ENCODE assay signal across 8 cellular contexts in genomic region chr19:39389621-39390414, GRCh38. TPM values are rescaled to one million over a fixed set of nuclear protein-coding genes. Genes with fewer than 3 reads are reported as not detected.
DNase-seq lines count a peak whose midpoint lies in the region; ATAC-seq and TF ChIP-seq lines count a peak whose summit lies in the region.

No MANE protein-coding gene starts in this region.

- peaks cover 14% of the 10 kb centered on the region in 2 experiments for H3K4me1 ChIP-seq in HCT116 (ENCODE audit: control insufficient read depth in 1 of 2, insufficient read depth in 2 of 2, low read length in 2 of 2)
- peaks cover 16% of the 10 kb centered on the region for H3K4me1 ChIP-seq in skeletal muscle satellite cell (ENCODE audit: control insufficient read depth, insufficient read depth, low read length)

- H3K36me3 ChIP-seq in HCT116 (ENCODE audit: control insufficient read depth in 1 of 2, insufficient read depth in 2 of 2, low read length in 2 of 2) (peaks cover 30 to 39% of the 10 kb centered on the region in 2 experiments; a peak in 3 of 4 replicates), skeletal muscle satellite cell (ENCODE audit: insufficient read depth, low read length) (peaks cover 52% of the 10 kb centered on the region)

- intact Hi-C loops in HCT116 (cut with micrococcal nuclease) (loop anchor here (2.0 to 5.0 kb wide), 2 partner anchors 41 to 178 kb away; no protein-coding TSS in a partner anchor), posterior vena cava (cut with DNase I) (no loop called here)

- H3K9ac ChIP-seq in HCT116 (ENCODE audit: low read length) (peak overlapping the region; percentile 90), skeletal muscle satellite cell (ENCODE audit: low read depth, low read length) (peak overlapping the region; percentile 93)

- H3K4me1 Mint-ChIP-seq in T-helper 17 cell, result peaks cover 29% of the 10 kb centered on the region

- H3K79me2 ChIP-seq in HCT116 (ENCODE audit: insufficient read depth, low read length), result peaks cover 39% of the 10 kb centered on the region

- DNase-seq in HCT116 (ENCODE audit: low read depth, low spot score) (no peak), T-helper 17 cell (no peak), fibroblast of villous mesenchyme (ENCODE audit: low read depth) (no peak), posterior vena cava (ENCODE audit: low spot score) (no peak), HPDE6-E6E7 (ENCODE audit: extremely low spot score) (no peak), MV-4-11 (lab: John Stamatoyannopoulos, UW) (no peak)

- CTCF ChIA-PET in HCT116 (lab: Charles Lee), result no interaction called here

- TF ChIP-seq RAD21 in HCT116 (IDR thresholded peaks at IDR 0.05; ENCODE audit: low read depth), result no peak

- H3K36me3 Mint-ChIP-seq in T-helper 17 cell (ENCODE audit: low read depth), result peaks cover 8% of the 10 kb centered on the region

- POLR2A ChIA-PET in HCT116 (lab: Charles Lee), result interaction anchor here (1.7 kb wide), 1 partner anchor 56 kb away, joined by 6 read pairs; the partner anchor contains the start of gene SUPT5H

- ATAC-seq in HCT116 (no peak), T-helper 17 cell (no peak), HG02938 (IDR thresholded peaks at IDR 0.05; ENCODE audit: unreplicated experiment) (no peak)

- no peaks in the 10 kb centered on the region for H3K27me3 ChIP-seq in HCT116 (ENCODE audit: insufficient read depth, low read length)
- H3K27me3 ChIP-seq in skeletal muscle satellite cell (ENCODE audit: control insufficient read depth, insufficient read depth, low read length), result no peaks in the 10 kb centered on the region

- no peak overlapping the region for H2AFZ ChIP-seq in HCT116 (ENCODE audit: low read depth, low read length, poor library complexity, severe bottlenecking)

- H3K4me3 ChIP-seq in HCT116 (replicated peaks in 1 of 2; ENCODE audit: low read depth in 1 of 2, low read length in 2 of 2) (peak overlapping the region; percentile 91 to 100), fibroblast of villous mesenchyme (ENCODE audit: low read depth, low read length) (peak overlapping the region; percentile 78), skeletal muscle satellite cell (ENCODE audit: low read length) (peak overlapping the region; percentile 84)

- peak overlapping the region; percentile 76 for H3K4me2 ChIP-seq in HCT116 (ENCODE audit: low read length)
- peak overlapping the region; percentile 81 for H3K4me2 ChIP-seq in skeletal muscle satellite cell (ENCODE audit: low read length)

- no peak for TF ChIP-seq POLR2A in HCT116 (IDR thresholded peaks at IDR 0.05; ENCODE audit: borderline replicate concordance, extremely low read depth, insufficient read depth, insufficient read length)

- no TSS peak for BruUV-seq in HCT116 (replicated peaks; lab: Mats Ljungman, UMichigan)

- H3K27me3 Mint-ChIP-seq in T-helper 17 cell, result no peaks in the 10 kb centered on the region

- peak overlapping the region; percentile 97 for H3K27ac Mint-ChIP-seq in T-helper 17 cell

- no peaks in the 10 kb centered on the region for H3K9me3 ChIP-seq in HCT116 (ENCODE audit: control insufficient read depth in 1 of 2, insufficient read depth in 1 of 2, low read depth in 1 of 2, low read length in 2 of 2)
- no peaks in the 10 kb centered on the region for H3K9me3 ChIP-seq in T-helper 17 cell (ENCODE audit: control insufficient read depth, low read length, poor library complexity, severe bottlenecking)
- H3K9me3 ChIP-seq in skeletal muscle satellite cell (replicated peaks; ENCODE audit: low read length), result no peaks in the 10 kb centered on the region

- TF ChIP-seq CTCF in HCT116 (IDR thresholded peaks at IDR 0.05 in 2 of 3, conservative IDR thresholded peaks at IDR 0.05 in 1 of 3; ENCODE audit: borderline replicate concordance in 1 of 3, insufficient read depth in 1 of 3, low read depth in 2 of 3, low read length in 2 of 3) (no peak), fibroblast of villous mesenchyme (IDR thresholded peaks at IDR 0.05; ENCODE audit: insufficient read depth, low read depth, low read length) (no peak)

- peak overlapping the region; percentile 98 for H3K4me3 Mint-ChIP-seq in T-helper 17 cell

- no peaks in the 10 kb centered on the region for H3K9me2 ChIP-seq in HCT116 (ENCODE audit: insufficient read depth)

- RAD21 ChIA-PET in HCT116 (lab: Charles Lee; ENCODE audit: low non-redundant PET in 1 of 2, low total read pairs in 2 of 2, uncharacterized antibody in 2 of 2, unreplicated experiment in 2 of 2), result no interaction called here

- H3K27ac ChIP-seq in HCT116 (ENCODE audit: low read depth, low read length), result peak overlapping the region; percentile 96

- no peaks in the 10 kb centered on the region for H4K20me1 ChIP-seq in HCT116 (ENCODE audit: insufficient read depth)

TF ChIP-seq in HCT116, 20 proteins besides CTCF, POLR2A, EP300 and RAD21:
- TF ChIP-seq EZH2phosphoT487 (IDR thresholded peaks at IDR 0.05; ENCODE audit: borderline replicate concordance) (no peak), MAX (IDR thresholded peaks at IDR 0.05) (no peak), EZH2 (IDR thresholded peaks at IDR 0.05) (no peak), FOSL1 (IDR thresholded peaks at IDR 0.05; ENCODE audit: low read depth) (no peak)
TF ChIP-seq in HCT116: peak in this region for 0.

RNA-seq across cellular contexts. Expression of gene PAF1, which starts 1.1 kb away (rescaled TPM):
- total RNA-seq in HCT116 (2021; ENCODE audit: unreplicated experiment), result 53.5 TPM
- 77.0 and 91.6 TPM in 2 replicates for polyA plus RNA-seq in HCT116 (2012)
- total RNA-seq in T-helper 17 cell, result 100 to 1,000 TPM; 113 to 127 TPM
- 29.6 and 33.2 TPM in 2 replicates for total RNA-seq in fibroblast of villous mesenchyme
- 24.8 and 26.0 TPM in 2 replicates for total RNA-seq in skeletal muscle satellite cell (2012; rRNA removed)
- total RNA-seq in posterior vena cava, result 10 to 100 TPM; 26.0 to 28.5 TPM

RNA-seq across cellular contexts. Expression of gene MED29, which starts 1.4 kb away (rescaled TPM):
- total RNA-seq in HCT116 (2021; ENCODE audit: unreplicated experiment) (32.0 TPM), T-helper 17 cell (10 to 100 TPM; 43.4 to 43.6 TPM), fibroblast of villous mesenchyme (22.0 and 22.2 TPM in 2 replicates), posterior vena cava (10 to 100 TPM; 32.7 to 33.3 TPM)
- polyA plus RNA-seq in HCT116 (2012), result 21.9 and 22.6 TPM in 2 replicates
- total RNA-seq in skeletal muscle satellite cell (2012; rRNA removed), result 15.5 and 17.5 TPM in 2 replicates

RNA-seq across cellular contexts. Expression of gene ZFP36, which starts 16.8 kb away (rescaled TPM):
- total RNA-seq in HCT116 (2021; ENCODE audit: unreplicated experiment) (131 TPM), T-helper 17 cell (1,000 to 10,000 TPM; 1,082 to 1,318 TPM), fibroblast of villous mesenchyme (5.8 and 8.6 TPM in 2 replicates), posterior vena cava (100 to 1,000 TPM; 258 to 509 TPM)
- polyA plus RNA-seq in HCT116 (2012), result 236 and 274 TPM in 2 replicates
- total RNA-seq in skeletal muscle satellite cell (2012; rRNA removed), result 8.6 and 10.5 TPM in 2 replicates

RNA-seq across cellular contexts. Expression of gene PLEKHG2, which starts 22.7 kb away (rescaled TPM):
- 29.0 TPM for total RNA-seq in HCT116 (2021; ENCODE audit: unreplicated experiment)
- 10.6 and 14.6 TPM in 2 replicates for polyA plus RNA-seq in HCT116 (2012)
- 100 to 1,000 TPM; 119 to 129 TPM for total RNA-seq in T-helper 17 cell
- total RNA-seq in fibroblast of villous mesenchyme, result 25.0 and 39.3 TPM in 2 replicates
- 11.1 and 12.4 TPM in 2 replicates for total RNA-seq in skeletal muscle satellite cell (2012; rRNA removed)
- 10 to 100 TPM; 38.1 to 48.6 TPM for total RNA-seq in posterior vena cava

RNA-seq across cellular contexts. Expression of gene RPS16, which starts 45.9 kb away (rescaled TPM):
- total RNA-seq in HCT116 (2021; ENCODE audit: unreplicated experiment), result 3,365 TPM
- 6,021 and 7,325 TPM in 2 replicates for polyA plus RNA-seq in HCT116 (2012)
- 1,000 to 10,000 TPM; 3,790 to 3,904 TPM for total RNA-seq in T-helper 17 cell
- 43.2 and 48.3 TPM in 2 replicates for total RNA-seq in fibroblast of villous mesenchyme
- total RNA-seq in skeletal muscle satellite cell (2012; rRNA removed), result 42.8 and 55.0 TPM in 2 replicates
- total RNA-seq in posterior vena cava, result 1,000 to 10,000 TPM; 1,159 to 1,295 TPM

Comparison
In these comparisons a context has a peak if more than half of its experiments do, and no peak if none do; other contexts are left out.
1. RNA of gene ZFP36, which starts 16.8 kb away (total RNA-seq): 1,082 to 1,318 TPM in T-helper 17 cell, 258 to 509 TPM in posterior vena cava and 131 TPM in HCT116 (single experiment); 5.8 to 8.6 TPM in fibroblast of villous mesenchyme; every median in the first group is over 10 times any median in the second.
2. Peak in every context shown above with its lines, with median percentiles within 50 percentile points of each other: H3K4me3 ChIP-seq.